16 cellular contexts compared by ENCODE assay signal in the genomic region with DNA sequence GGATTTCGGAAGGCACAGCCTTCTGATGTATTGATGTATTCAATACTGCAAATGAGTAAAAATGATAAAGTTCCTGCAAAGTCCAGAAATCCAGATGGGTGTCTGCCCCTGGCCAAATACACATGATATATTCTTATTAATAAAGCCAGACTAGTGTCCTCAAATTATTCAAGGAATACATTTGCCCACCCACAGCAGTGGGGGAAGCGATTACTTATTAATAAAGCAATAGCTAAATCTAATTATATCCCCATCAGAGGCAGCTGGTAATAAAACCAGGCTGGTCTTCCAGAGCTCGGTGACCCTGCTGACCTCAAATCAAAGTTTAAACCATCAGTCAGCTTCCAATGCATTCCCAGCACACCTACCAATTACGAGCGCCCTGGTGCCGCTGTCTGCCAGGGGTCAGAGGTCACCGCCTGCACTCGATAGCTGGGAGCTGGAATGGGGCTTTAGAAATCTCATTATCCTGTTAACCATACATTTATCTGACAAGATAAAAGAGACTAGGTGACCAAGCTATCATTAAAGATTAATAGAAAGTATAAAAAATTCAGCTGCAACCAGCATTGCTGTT.
DNase-seq lines count a peak whose midpoint lies in the region; ATAC-seq and TF ChIP-seq lines count a peak whose summit lies in the region.
"Had no signal": no experiment of that assay in that cellular context is flagged by ENCODE, and none has a peak within 500 bp of the region (broad histone marks: within the 10 kb centered on the region; RNA-seq: fewer than 3 reads in every experiment).

No MANE protein-coding gene starts in this region.

- H3K27ac Mint-ChIP-seq in stimulated activated effector memory CD8-positive, alpha-beta T cell treated with anti-CD3 and anti-CD28 coated beads, Interleukin-12 subunit alpha, Interleukin-12 subunit beta, amount 100 ng/mL, for 72 hours, result no peak overlapping the region
- H3K27ac Mint-ChIP-seq: IgD-negative memory B cell had no signal

- H3K27ac ChIP-seq in liver (ENCODE audit: low read depth in 1 of 2, low read length in 2 of 2), result peak overlapping the region; percentile 28 to 51
- H3K27ac ChIP-seq: C4-2B, PC-9, SJCRH30 had no signal

- H3K9ac ChIP-seq in liver (ENCODE audit: low read depth in 1 of 2, low read length in 2 of 2), result peak overlapping the region in 1 of 2 donors; percentile 11

- H3K4me1 ChIP-seq in liver (ENCODE audit: control insufficient read depth in 4 of 4, insufficient read depth in 4 of 4, low read length in 3 of 4), result peaks cover 10 to 56% (median 40%) of the 10 kb centered on the region in 4 donors
- H3K4me1 ChIP-seq: SJCRH30 had no signal

- H3K36me3 Mint-ChIP-seq in stimulated activated effector memory CD8-positive, alpha-beta T cell treated with anti-CD3 and anti-CD28 coated beads, Interleukin-12 subunit alpha, Interleukin-12 subunit beta, amount 100 ng/mL, for 72 hours, result no peaks in the 10 kb centered on the region

- H3K4me3 ChIP-seq in liver (ENCODE audit: low read depth in 1 of 3, low read length in 3 of 3), result no peak overlapping the region
- H3K4me3 ChIP-seq: PC-9, SJCRH30 had no signal

- TF ChIP-seq RAD21 in liver (IDR thresholded peaks at IDR 0.05), result peak in 1 of 2 donors; percentile 25

- H3K4me3 Mint-ChIP-seq in stimulated activated effector memory CD8-positive, alpha-beta T cell treated with anti-CD3 and anti-CD28 coated beads, Interleukin-12 subunit alpha, Interleukin-12 subunit beta, amount 100 ng/mL, for 72 hours, result no peak overlapping the region
- H3K4me3 Mint-ChIP-seq: IgD-negative memory B cell had no signal

- H3K27me3 ChIP-seq in liver (ENCODE audit: control insufficient read depth in 4 of 4, insufficient read depth in 4 of 4, low read length in 3 of 4), result no peaks in the 10 kb centered on the region
- H3K27me3 ChIP-seq: SJCRH30 had no signal

- H3K36me3 ChIP-seq in liver (ENCODE audit: control insufficient read depth in 4 of 4, insufficient read depth in 3 of 4, low read depth in 1 of 4, low read length in 3 of 4), result no peaks in the 10 kb centered on the region
- H3K36me3 ChIP-seq: SJCRH30 had no signal

- no peaks in the 10 kb centered on the region for H3K9me3 ChIP-seq in liver (ENCODE audit: control insufficient read depth in 4 of 4, low read length in 3 of 4)

- DNase-seq in NCI-H2227 (lab: John Stamatoyannopoulos, UW; ENCODE audit: unreplicated experiment) (peak; percentile 76), DMS 273 treated with DMSO at 0.1 percent for 48 hours (lab: John Stamatoyannopoulos, UW) (no peak), NCI-H345 treated with DMSO at 0.1 percent for 48 hours (lab: John Stamatoyannopoulos, UW; ENCODE audit: unreplicated experiment) (no peak)
- DNase-seq in stimulated activated effector memory CD8-positive, alpha-beta T cell treated with anti-CD3 and anti-CD28 coated beads, Interleukin-12 subunit alpha, Interleukin-12 subunit beta, amount 100 ng/mL, for 72 hours (ENCODE audit: low spot score in 2 of 2), result no peak
- DNase-seq: DMS79 treated with DMSO at 0.1 percent for 48 hours, NCI-H1105, NCI-H2081, NCI-H524, PC-9, SJCRH30, SW 1271 had no signal

- 31% methylated on average over 8 of the region's 8 CpGs for WGBS in liver

- peaks cover 15% of the 10 kb centered on the region for H3K4me1 Mint-ChIP-seq in stimulated activated effector memory CD8-positive, alpha-beta T cell treated with anti-CD3 and anti-CD28 coated beads, Interleukin-12 subunit alpha, Interleukin-12 subunit beta, amount 100 ng/mL, for 72 hours

- no peak for ATAC-seq in SK-N-SH treated with all-trans-retinoic acid at 6 μM for 48 hours
- no peak for ATAC-seq in HG03025 (IDR thresholded peaks at IDR 0.05; ENCODE audit: low FRiP score, unreplicated experiment)
- no peak for ATAC-seq in stimulated activated effector memory CD8-positive, alpha-beta T cell treated with anti-CD3 and anti-CD28 coated beads, Interleukin-12 subunit alpha, Interleukin-12 subunit beta, amount 100 ng/mL, for 72 hours

- TF ChIP-seq CTCF in liver (IDR thresholded peaks at IDR 0.05; ENCODE audit: low read depth, low read length, missing input control), result no peak

- no peaks in the 10 kb centered on the region for H3K9me3 Mint-ChIP-seq in stimulated activated effector memory CD8-positive, alpha-beta T cell treated with anti-CD3 and anti-CD28 coated beads, Interleukin-12 subunit alpha, Interleukin-12 subunit beta, amount 100 ng/mL, for 72 hours

TF ChIP-seq in SK-N-SH treated with all-trans-retinoic acid at 6 μM for 48 hours, 23 proteins besides CTCF, POLR2A, EP300 and RAD21 (continues in another document):
- TF ChIP-seq TCF4 (CRISPR knock-in tag; IDR thresholded peaks at IDR 0.05; ENCODE audit: borderline replicate concordance) (peak; percentile 56; the same call in 1 of the 2 replicates), SNAI2 (CRISPR knock-in tag; IDR thresholded peaks at IDR 0.05) (no peak)
- TF ChIP-seq, protein P1, sequence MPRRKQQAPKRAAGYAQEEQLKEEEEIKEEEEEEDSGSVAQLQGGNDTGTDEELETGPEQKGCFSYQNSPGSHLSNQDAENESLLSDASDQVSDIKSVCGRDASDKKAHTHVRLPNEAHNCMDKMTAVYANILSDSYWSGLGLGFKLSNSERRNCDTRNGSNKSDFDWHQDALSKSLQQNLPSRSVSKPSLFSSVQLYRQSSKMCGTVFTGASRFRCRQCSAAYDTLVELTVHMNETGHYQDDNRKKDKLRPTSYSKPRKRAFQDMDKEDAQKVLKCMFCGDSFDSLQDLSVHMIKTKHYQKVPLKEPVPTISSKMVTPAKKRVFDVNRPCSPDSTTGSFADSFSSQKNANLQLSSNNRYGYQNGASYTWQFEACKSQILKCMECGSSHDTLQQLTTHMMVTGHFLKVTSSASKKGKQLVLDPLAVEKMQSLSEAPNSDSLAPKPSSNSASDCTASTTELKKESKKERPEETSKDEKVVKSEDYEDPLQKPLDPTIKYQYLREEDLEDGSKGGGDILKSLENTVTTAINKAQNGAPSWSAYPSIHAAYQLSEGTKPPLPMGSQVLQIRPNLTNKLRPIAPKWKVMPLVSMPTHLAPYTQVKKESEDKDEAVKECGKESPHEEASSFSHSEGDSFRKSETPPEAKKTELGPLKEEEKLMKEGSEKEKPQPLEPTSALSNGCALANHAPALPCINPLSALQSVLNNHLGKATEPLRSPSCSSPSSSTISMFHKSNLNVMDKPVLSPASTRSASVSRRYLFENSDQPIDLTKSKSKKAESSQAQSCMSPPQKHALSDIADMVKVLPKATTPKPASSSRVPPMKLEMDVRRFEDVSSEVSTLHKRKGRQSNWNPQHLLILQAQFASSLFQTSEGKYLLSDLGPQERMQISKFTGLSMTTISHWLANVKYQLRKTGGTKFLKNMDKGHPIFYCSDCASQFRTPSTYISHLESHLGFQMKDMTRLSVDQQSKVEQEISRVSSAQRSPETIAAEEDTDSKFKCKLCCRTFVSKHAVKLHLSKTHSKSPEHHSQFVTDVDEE (CRISPR knock-in tag; IDR thresholded peaks at IDR 0.05), result 0 out of 2 replicates have a peak, but pooled peaks have one; percentile 43

TF ChIP-seq in liver, 16 proteins besides CTCF, POLR2A, EP300 and RAD21 (continues in another document):
- TF ChIP-seq TAF1 (conservative IDR thresholded peaks at IDR 0.05) (no peak), MAX (IDR thresholded peaks at IDR 0.05) (peak; percentile 63), GABPA (IDR thresholded peaks at IDR 0.05 in 1 of 2, conservative IDR thresholded peaks at IDR 0.05 in 1 of 2) (peak in 1 of 2 donors; percentile 10), EGR1 (IDR thresholded peaks at IDR 0.05; ENCODE audit: low read depth in 2 of 2) (peak in 1 of 2 donors; percentile 44), RXRA (IDR thresholded peaks at IDR 0.05) (peak; percentile 87 to 95), NR2F2 (IDR thresholded peaks at IDR 0.05) (peak; percentile 94), FOXA2 (IDR thresholded peaks at IDR 0.05) (peak; percentile 27), HNF4G (IDR thresholded peaks at IDR 0.05) (peak; percentile 40), SP1 (IDR thresholded peaks at IDR 0.05) (peak; percentile 81), FOXA1 (IDR thresholded peaks at IDR 0.05) (no peak), ATF3 (IDR thresholded peaks at IDR 0.05) (no peak), JUND (IDR thresholded peaks at IDR 0.05) (no peak), HNF4A (conservative IDR thresholded peaks at IDR 0.05) (peak; percentile 84 to 94), YY1 (IDR thresholded peaks at IDR 0.05) (peak; percentile 63)
- TF ChIP-seq, protein P2, sequence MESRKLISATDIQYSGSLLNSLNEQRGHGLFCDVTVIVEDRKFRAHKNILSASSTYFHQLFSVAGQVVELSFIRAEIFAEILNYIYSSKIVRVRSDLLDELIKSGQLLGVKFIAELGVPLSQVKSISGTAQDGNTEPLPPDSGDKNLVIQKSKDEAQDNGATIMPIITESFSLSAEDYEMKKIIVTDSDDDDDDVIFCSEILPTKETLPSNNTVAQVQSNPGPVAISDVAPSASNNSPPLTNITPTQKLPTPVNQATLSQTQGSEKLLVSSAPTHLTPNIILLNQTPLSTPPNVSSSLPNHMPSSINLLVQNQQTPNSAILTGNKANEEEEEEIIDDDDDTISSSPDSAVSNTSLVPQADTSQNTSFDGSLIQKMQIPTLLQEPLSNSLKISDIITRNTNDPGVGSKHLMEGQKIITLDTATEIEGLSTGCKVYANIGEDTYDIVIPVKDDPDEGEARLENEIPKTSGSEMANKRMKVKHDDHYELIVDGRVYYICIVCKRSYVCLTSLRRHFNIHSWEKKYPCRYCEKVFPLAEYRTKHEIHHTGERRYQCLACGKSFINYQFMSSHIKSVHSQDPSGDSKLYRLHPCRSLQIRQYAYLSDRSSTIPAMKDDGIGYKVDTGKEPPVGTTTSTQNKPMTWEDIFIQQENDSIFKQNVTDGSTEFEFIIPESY (IDR thresholded peaks at IDR 0.05), result peak; percentile 77
